17 cellular contexts compared by ENCODE assay signal in the genomic region with DNA sequence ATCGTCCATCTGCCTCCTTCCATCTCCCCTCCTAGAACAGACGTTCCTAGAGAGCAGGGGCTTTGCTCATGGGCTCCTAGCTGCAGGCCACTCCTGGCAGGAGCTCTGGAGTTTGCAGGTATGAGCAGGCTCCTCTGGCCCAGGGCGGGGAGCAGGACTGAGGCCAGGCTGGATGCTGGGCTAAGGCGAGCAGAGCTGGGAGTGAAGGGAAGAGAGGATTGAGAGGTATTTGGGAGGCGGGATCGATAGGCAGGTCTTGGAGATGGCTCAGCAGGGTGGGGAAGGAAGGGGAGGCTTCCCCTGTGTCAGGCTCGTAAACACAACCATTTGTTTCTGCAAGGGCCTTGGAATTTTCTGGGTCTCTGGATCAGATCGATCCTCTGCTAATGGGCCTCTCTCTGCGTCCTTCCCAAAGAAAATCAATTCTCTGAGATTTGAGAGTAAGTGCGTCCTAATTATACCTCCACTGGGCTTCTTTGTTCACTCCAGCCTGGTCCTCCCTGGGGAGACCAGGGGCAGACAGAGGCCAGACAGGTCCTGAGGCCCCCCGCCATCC.
A peak's percentile ranks its signal among the peaks of the same experiment; 100 is the strongest.
DNase-seq lines count a peak whose midpoint lies in the region; ATAC-seq and TF ChIP-seq lines count a peak whose summit lies in the region.
"Had no signal": no experiment of that assay in that cellular context is flagged by ENCODE, and none has a peak within 500 bp of the region (broad histone marks: within the 10 kb centered on the region; RNA-seq: fewer than 3 reads in every experiment).

No MANE protein-coding gene starts in this region.

- no peak overlapping the region for H3K27ac ChIP-seq in WERI-Rb-1
- H3K27ac ChIP-seq: A549, C4-2B, Peyer's patch had no signal

- H3K4me3 Mint-ChIP-seq in glutamatergic neuron (ENCODE audit: unreplicated experiment) (peak overlapping the region; percentile 32), neural crest cell (no peak overlapping the region)

- H3K27ac Mint-ChIP-seq in glutamatergic neuron (ENCODE audit: unreplicated experiment) (peak overlapping the region; percentile 93), neural crest cell (ENCODE audit: unreplicated experiment) (peak overlapping the region; percentile 98)

- DNase-seq in ELF-1 (ENCODE audit: low read depth, low spot score) (peak; percentile 79), NCI-H2227 treated with DMSO at 0.1 percent for 48 hours (lab: John Stamatoyannopoulos, UW) (peak; percentile 19), glutamatergic neuron (peak; percentile 80), neural crest cell (ENCODE audit: low read depth, low spot score) (no peak), WERI-Rb-1 (no peak), RPMI8226 (no peak), left colon (no peak)
- DNase-seq: DMS 273 treated with DMSO at 0.1 percent for 48 hours, NCI-H1105, NCI-H1694 treated with DMSO at 0.1 percent for 48 hours, NCI-H2171, NCI-H510A, NCI-H82, Peyer's patch had no signal

- H3K9me3 ChIP-seq in WERI-Rb-1 (ENCODE audit: severe bottlenecking): no peaks in the 10 kb centered on the region
- H3K9me3 ChIP-seq: A549, Peyer's patch had no signal

- intact Hi-C loops in left colon (cut with DNase I, micrococcal nuclease): no loop called here

- H3K27me3 Mint-ChIP-seq in glutamatergic neuron (ENCODE audit: unreplicated experiment): peaks cover 17% of the 10 kb centered on the region
- H3K27me3 Mint-ChIP-seq in neural crest cell (ENCODE audit: low read depth): no peaks in the 10 kb centered on the region

- H3K4me1 Mint-ChIP-seq in glutamatergic neuron (ENCODE audit: low read depth, unreplicated experiment) (peaks cover 31% of the 10 kb centered on the region), neural crest cell (peaks cover 7% of the 10 kb centered on the region)

- no peak for TF ChIP-seq CTCF in glutamatergic neuron (IDR thresholded peaks at IDR 0.05; ENCODE audit: partially characterized antibody, unreplicated experiment)
- no peak for TF ChIP-seq CTCF in neural crest cell (conservative IDR thresholded peaks at IDR 0.05)
- TF ChIP-seq CTCF in WERI-Rb-1 (IDR thresholded peaks at IDR 0.05; ENCODE audit: low read depth, low read length): no peak

- no peaks in the 10 kb centered on the region for H3K27me3 ChIP-seq in WERI-Rb-1 (ENCODE audit: insufficient read depth, low read depth, severe bottlenecking)
- H3K27me3 ChIP-seq: Peyer's patch had no signal

- ATAC-seq in HG02970 (IDR thresholded peaks at IDR 0.05; ENCODE audit: low FRiP score, unreplicated experiment) (no peak), left colon (no peak)
- ATAC-seq: A549 had no signal

- H3K4me3 ChIP-seq in WERI-Rb-1 (ENCODE audit: low read depth, low read length): no peak overlapping the region
- H3K4me3 ChIP-seq: A549, Peyer's patch had no signal

- peaks cover 22% of the 10 kb centered on the region for H3K36me3 ChIP-seq in WERI-Rb-1
- H3K36me3 ChIP-seq: Peyer's patch had no signal

- H3K9me3 Mint-ChIP-seq in glutamatergic neuron (ENCODE audit: unreplicated experiment) (peaks cover 12% of the 10 kb centered on the region), neural crest cell (no peaks in the 10 kb centered on the region)

- H3K36me3 Mint-ChIP-seq in glutamatergic neuron (ENCODE audit: unreplicated experiment) (no peaks in the 10 kb centered on the region), neural crest cell (ENCODE audit: low read depth) (no peaks in the 10 kb centered on the region)

Comparison
In these comparisons a context has a peak if more than half of its experiments do, and no peak if none do; other contexts are left out.
1. DNase-seq: peak in ELF-1 (single experiment), NCI-H2227 treated with DMSO at 0.1 percent for 48 hours (single experiment) and glutamatergic neuron (single experiment); none in neural crest cell (single experiment), WERI-Rb-1 (single experiment), RPMI8226 (single experiment) and left colon (0 of 2).